13 cellular contexts compared by ENCODE assay signal in genomic region chr6:160768101-160768500, GRCh38.
A peak's percentile ranks its signal among the peaks of the same experiment; 100 is the strongest.
DNase-seq lines count a peak whose midpoint lies in the region; ATAC-seq and TF ChIP-seq lines count a peak whose summit lies in the region.
"Had no signal": no experiment of that assay in that cellular context is flagged by ENCODE, and none has a peak within 500 bp of the region (broad histone marks: within the 10 kb centered on the region; RNA-seq: fewer than 3 reads in every experiment).

No MANE protein-coding gene starts in this region.

- 95 to 100% methylated on average over 6 to 8 of the region's 8 CpGs for WGBS in endodermal cell (ENCODE audit: insufficient coverage in 1 of 2, insufficient read length in 1 of 2), 2 experiments
- 81 to 87% methylated on average over 8 of the region's 8 CpGs for WGBS in testis, 2 donors

- peak overlapping the region; percentile 67 for H3K4me3 Mint-ChIP-seq in activated naive CD8-positive, alpha-beta T cell
- H3K4me3 Mint-ChIP-seq in activated naive CD8-positive, alpha-beta T cell treated with anti-CD3 and anti-CD28 coated beads, Interleukin-2, amount 50 U/mL, for 24 hours, result no peak overlapping the region
- H3K4me3 Mint-ChIP-seq in endodermal cell (peak overlapping the region; percentile 80), nephron (peak overlapping the region; percentile 76 to 97 (median 97))

- H3K9me3 ChIP-seq in endodermal cell (ENCODE audit: control insufficient read depth, low read length) (no peaks in the 10 kb centered on the region), uterus (no peaks in the 10 kb centered on the region), testis (no peaks in the 10 kb centered on the region)

- H3K27me3 ChIP-seq in endodermal cell (ENCODE audit: control insufficient read depth, insufficient read depth, low read length, poor library complexity, severe bottlenecking) (peaks cover 5% of the 10 kb centered on the region), uterus (no peaks in the 10 kb centered on the region), testis (no peaks in the 10 kb centered on the region)

- DNase-seq in activated naive CD8-positive, alpha-beta T cell treated with anti-CD3 and anti-CD28 coated beads, Interleukin-2, amount 50 U/mL, for 24 hours, result no peak
- DNase-seq in endodermal cell, result no peak
- DNase-seq in uterus, result no peak
- DNase-seq in NCI-H345 (lab: John Stamatoyannopoulos, UW), result no peak
- no peak for DNase-seq in NCI-H2029 treated with DMSO at 0.1 percent for 48 hours (lab: John Stamatoyannopoulos, UW)
- DNase-seq in testis, result no peak
- DNase-seq: DND-41, GDM1 had no signal

- H3K27ac Mint-ChIP-seq in activated naive CD8-positive, alpha-beta T cell, result no peak overlapping the region
- H3K27ac Mint-ChIP-seq in activated naive CD8-positive, alpha-beta T cell treated with anti-CD3 and anti-CD28 coated beads, Interleukin-2, amount 50 U/mL, for 24 hours, result no peak overlapping the region
- no peak overlapping the region for H3K27ac Mint-ChIP-seq in endodermal cell
- H3K27ac Mint-ChIP-seq in nephron, result peak overlapping the region in 1 of 3 experiments; percentile 75

- no peaks in the 10 kb centered on the region for H3K9me3 Mint-ChIP-seq in activated naive CD8-positive, alpha-beta T cell (ENCODE audit: low read depth)
- no peaks in the 10 kb centered on the region for H3K9me3 Mint-ChIP-seq in activated naive CD8-positive, alpha-beta T cell treated with anti-CD3 and anti-CD28 coated beads, Interleukin-2, amount 50 U/mL, for 24 hours
- H3K9me3 Mint-ChIP-seq in endodermal cell (peaks cover 14% of the 10 kb centered on the region), nephron (no peaks in the 10 kb centered on the region)

- no peak for ATAC-seq in activated naive CD8-positive, alpha-beta T cell treated with anti-CD3 and anti-CD28 coated beads, Interleukin-2, amount 50 U/mL, for 24 hours

- peaks cover 17% of the 10 kb centered on the region for H3K27me3 Mint-ChIP-seq in activated naive CD8-positive, alpha-beta T cell
- H3K27me3 Mint-ChIP-seq in activated naive CD8-positive, alpha-beta T cell treated with anti-CD3 and anti-CD28 coated beads, Interleukin-2, amount 50 U/mL, for 24 hours, result peaks cover 35% of the 10 kb centered on the region
- peaks cover 5% of the 10 kb centered on the region for H3K27me3 Mint-ChIP-seq in endodermal cell (ENCODE audit: insufficient read depth)
- peaks cover 3% of the 10 kb centered on the region for H3K27me3 Mint-ChIP-seq in nephron (ENCODE audit: low read depth)

- intact Hi-C loops in uterus (cut with DNase I; ENCODE audit: low total_unique reads), result no loop called here
- intact Hi-C loops in testis (cut with DNase I; ENCODE audit: low total_unique reads), result no loop called here

- H3K27ac ChIP-seq in endodermal cell (ENCODE audit: low read depth, low read length), result no peak overlapping the region
- no peak overlapping the region for H3K27ac ChIP-seq in uterus
- no peak overlapping the region for H3K27ac ChIP-seq in testis
- H3K27ac ChIP-seq: 22Rv1, GM23248 had no signal

- no peak overlapping the region for H3K9ac ChIP-seq in endodermal cell (ENCODE audit: extremely low read depth, low read length, poor library complexity, severe bottlenecking)
- H3K9ac ChIP-seq: GM23248 had no signal

- H3K4me1 Mint-ChIP-seq in activated naive CD8-positive, alpha-beta T cell (ENCODE audit: low read depth), result peaks cover 3% of the 10 kb centered on the region
- peaks cover 3% of the 10 kb centered on the region for H3K4me1 Mint-ChIP-seq in activated naive CD8-positive, alpha-beta T cell treated with anti-CD3 and anti-CD28 coated beads, Interleukin-2, amount 50 U/mL, for 24 hours
- H3K4me1 Mint-ChIP-seq in endodermal cell (peaks cover 12% of the 10 kb centered on the region), nephron (peaks cover 10% of the 10 kb centered on the region)

- H3K4me3 ChIP-seq in endodermal cell (ENCODE audit: low read length), result no peak overlapping the region
- H3K4me3 ChIP-seq in uterus, result no peak overlapping the region
- H3K4me3 ChIP-seq in testis, result no peak overlapping the region
- H3K4me3 ChIP-seq: GM12878 had no signal

- H3K36me3 Mint-ChIP-seq in activated naive CD8-positive, alpha-beta T cell, result no peaks in the 10 kb centered on the region
- no peaks in the 10 kb centered on the region for H3K36me3 Mint-ChIP-seq in activated naive CD8-positive, alpha-beta T cell treated with anti-CD3 and anti-CD28 coated beads, Interleukin-2, amount 50 U/mL, for 24 hours (ENCODE audit: low read depth)
- peaks cover 5% of the 10 kb centered on the region for H3K36me3 Mint-ChIP-seq in endodermal cell (ENCODE audit: low read depth)
- H3K36me3 Mint-ChIP-seq in nephron (ENCODE audit: low read depth), result no peaks in the 10 kb centered on the region

- H3K36me3 ChIP-seq in endodermal cell (ENCODE audit: control insufficient read depth, insufficient read depth, low read length) (no peaks in the 10 kb centered on the region), uterus (no peaks in the 10 kb centered on the region), testis (ENCODE audit: low read depth, missing control alignments) (no peaks in the 10 kb centered on the region)

- TF ChIP-seq POLR2A in uterus (IDR thresholded peaks at IDR 0.05), result no peak
- no peak for TF ChIP-seq POLR2A in testis (IDR thresholded peaks at IDR 0.05)

- H3K4me1 ChIP-seq in endodermal cell (ENCODE audit: control insufficient read depth, insufficient read depth, low read length) (peaks cover 4% of the 10 kb centered on the region), uterus (no peaks in the 10 kb centered on the region), testis (no peaks in the 10 kb centered on the region)

- TF ChIP-seq CTCF in endodermal cell (conservative IDR thresholded peaks at IDR 0.05) (no peak), nephron (IDR thresholded peaks at IDR 0.05; ENCODE audit: unreplicated experiment in 3 of 3) (no peak), uterus (IDR thresholded peaks at IDR 0.05) (no peak), testis (IDR thresholded peaks at IDR 0.05) (no peak)
